9 cellular contexts compared by ENCODE assay signal in genomic region chr15:101187820-101188516, GRCh38.
DNase-seq lines count a peak whose midpoint lies in the region.
"Had no signal": no experiment of that assay in that cellular context is flagged by ENCODE, and none has a peak within 500 bp of the region (broad histone marks: within the 10 kb centered on the region; RNA-seq: fewer than 3 reads in every experiment).

No MANE protein-coding gene starts in this region.

- H3K36me3 ChIP-seq in HUES48 (ENCODE audit: control insufficient read depth, insufficient read depth, low read length): peaks cover 2% of the 10 kb centered on the region

- H3K4me3 ChIP-seq in HUES48 (ENCODE audit: low read depth, low read length): no peak overlapping the region

- H3K9me3 ChIP-seq in HUES48 (ENCODE audit: control insufficient read depth, insufficient read depth, low read length): no peaks in the 10 kb centered on the region

- H3K9ac ChIP-seq in HUES48 (ENCODE audit: low read depth, low read length): no peak overlapping the region

- DNase-seq in DMS79 treated with DMSO at 0.1 percent for 48 hours (lab: John Stamatoyannopoulos, UW): peak; percentile 9
- no peak for DNase-seq in DMS79 (lab: John Stamatoyannopoulos, UW)
- peak; percentile 39 for DNase-seq in epidermal melanocyte (ENCODE audit: insufficient read length, low spot score)
- peak; percentile 52 for DNase-seq in pons (ENCODE audit: low spot score)
- DNase-seq in substantia nigra (lab: John Stamatoyannopoulos, UW): no peak
- no peak for DNase-seq in GDM1 (lab: John Stamatoyannopoulos, UW)
- no peak for DNase-seq in kidney glomerular epithelial cell (lab: John Stamatoyannopoulos, UW)

- H3K4me1 ChIP-seq in HUES48 (ENCODE audit: control insufficient read depth, insufficient read depth, low read length): peaks cover 42% of the 10 kb centered on the region

- H3K27ac ChIP-seq in HUES48 (ENCODE audit: low read depth, low read length) (peak overlapping the region; percentile 67), substantia nigra (ENCODE audit: low read depth, low read length, poor library complexity, severe bottlenecking) (no peak overlapping the region)
- H3K27ac ChIP-seq: 22Rv1 had no signal

- no peaks in the 10 kb centered on the region for H3K27me3 ChIP-seq in HUES48 (ENCODE audit: control insufficient read depth, insufficient read depth, low read length)

Comparison
In these comparisons a context has a peak if more than half of its experiments do, and no peak if none do; other contexts are left out.
1. DNase-seq: peak in DMS79 treated with DMSO at 0.1 percent for 48 hours (single experiment), epidermal melanocyte (single experiment) and pons (single experiment); none in DMS79 (single experiment), substantia nigra (0 of 49), GDM1 (single experiment) and kidney glomerular epithelial cell (single experiment).